Comparison of ENCODE assay signal across 9 cellular contexts in genomic region chr1:55039342-55040082, GRCh38. TPM values are rescaled to one million over a fixed set of nuclear protein-coding genes. Genes with fewer than 3 reads are reported as not detected.
DNase-seq lines count a peak whose midpoint lies in the region; ATAC-seq and TF ChIP-seq lines count a peak whose summit lies in the region.
"Had no signal": no experiment of that assay in that cellular context is flagged by ENCODE, and none has a peak within 500 bp of the region (broad histone marks: within the 10 kb centered on the region; RNA-seq: fewer than 3 reads in every experiment).

Gene PCSK9 (plus strand): TSS chr1:55039548. CDS start chr1:55039838, 290 bp downstream.

- peaks cover 66% of the 10 kb centered on the region for H3K27me3 Mint-ChIP-seq in osteocyte (ENCODE audit: unreplicated experiment)

- no peaks in the 10 kb centered on the region for H4K20me1 ChIP-seq in PC-3 (ENCODE audit: low read length)

- peak within 1 kb of the TSS; percentile 57 for H3K9ac ChIP-seq in ES-I3 (ENCODE audit: low read depth, low read length)
- no peak within 1 kb of the TSS; the same call in 1 of the 2 replicates for H3K9ac ChIP-seq in PC-3 (ENCODE audit: low read length)

- H3K4me1 ChIP-seq in ES-I3 (ENCODE audit: insufficient read depth, low read length) (peaks cover 6% of the 10 kb centered on the region; the same call in 1 of the 2 replicates), PC-3 (ENCODE audit: insufficient read depth, low read length) (peaks cover 11% of the 10 kb centered on the region; the same call in 1 of the 2 replicates)

- ATAC-seq in PC-3 (peak; percentile 73), HG02938 (IDR thresholded peaks at IDR 0.05; ENCODE audit: unreplicated experiment) (no peak)

- peak within 1 kb of the TSS; percentile 77 for H2AFZ ChIP-seq in PC-3 (ENCODE audit: low read length)

- H3K9me3 ChIP-seq in ES-I3 (ENCODE audit: control insufficient read depth, insufficient read depth, low read length) = no peaks in the 10 kb centered on the region
- no peaks in the 10 kb centered on the region for H3K9me3 ChIP-seq in PC-3 (ENCODE audit: low read length)

- no peaks in the 10 kb centered on the region for H3K79me2 ChIP-seq in PC-3 (ENCODE audit: low read length)

- TF ChIP-seq CTCF in PC-3 (conservative IDR thresholded peaks at IDR 0.05; ENCODE audit: low read depth, low read length) (no peak), foreskin fibroblast (IDR thresholded peaks at IDR 0.05; ENCODE audit: low read depth, low read length) (no peak), osteocyte (IDR thresholded peaks at IDR 0.05) (no peak)

- H3K4me3 ChIP-seq in PC-3 (ENCODE audit: low read length) (peak within 1 kb of the TSS; percentile 73), foreskin fibroblast (ENCODE audit: low read depth in 1 of 2, low read length in 2 of 2) (peak within 1 kb of the TSS; percentile 32 to 56)

- no peaks in the 10 kb centered on the region for H3K36me3 ChIP-seq in ES-I3 (ENCODE audit: insufficient read depth, low read length)
- H3K36me3 ChIP-seq in PC-3 (ENCODE audit: low read depth, low read length) = no peaks in the 10 kb centered on the region

- peaks cover 26% of the 10 kb centered on the region for H3K4me1 Mint-ChIP-seq in osteocyte (ENCODE audit: unreplicated experiment)

- H3K9me3 Mint-ChIP-seq in osteocyte (ENCODE audit: unreplicated experiment) = no peaks in the 10 kb centered on the region
- H3K9me3 Mint-ChIP-seq: activated T-helper 1 cell treated with anti-CD3 and anti-CD28 coated beads, Interleukin-12 subunit alpha, Interleukin-12 subunit beta, Interleukin-2, Interleukin-4 antibody, amounts not matched to agents 30 ng/mL and 10 ng/mL and 1 ng/mL, durations not matched to agents 14 hours and 24 hours and 36 hours had no signal

- H3F3A ChIP-seq in PC-3 (ENCODE audit: low read length, unreplicated experiment) = no peaks in the 10 kb centered on the region

- no peak within 1 kb of the TSS for H3K27ac ChIP-seq in PC-3 (ENCODE audit: low read length)

- intact Hi-C loops in PC-3 (cut with micrococcal nuclease) = no loop called here

- CTCF ChIA-PET in PC-3 (lab: Charles Lee) (no interaction called here), HEK293T (lab: Yijun Ruan, JAX) (interaction anchor here (0.6 kb wide), 1 partner anchor 242 kb away, joined by 3 read pairs; no protein-coding TSS in a partner anchor)

- H3K4me3 Mint-ChIP-seq in osteocyte (ENCODE audit: unreplicated experiment) = peak within 1 kb of the TSS; percentile 65
- H3K4me3 Mint-ChIP-seq: activated T-helper 1 cell treated with anti-CD3 and anti-CD28 coated beads, Interleukin-12 subunit alpha, Interleukin-12 subunit beta, Interleukin-2, Interleukin-4 antibody, amounts not matched to agents 30 ng/mL and 10 ng/mL and 1 ng/mL, durations not matched to agents 14 hours and 24 hours and 36 hours had no signal

- BruUV-seq in PC-3 (replicated peaks; lab: Mats Ljungman, UMichigan) = no TSS peak

- peak within 1 kb of the TSS; percentile 25 for H3K27ac Mint-ChIP-seq in osteocyte (ENCODE audit: unreplicated experiment)
- H3K27ac Mint-ChIP-seq: activated T-helper 1 cell treated with anti-CD3 and anti-CD28 coated beads, Interleukin-12 subunit alpha, Interleukin-12 subunit beta, Interleukin-2, Interleukin-4 antibody, amounts not matched to agents 30 ng/mL and 10 ng/mL and 1 ng/mL, durations not matched to agents 14 hours and 24 hours and 36 hours had no signal

- peaks cover 3% of the 10 kb centered on the region for H3K36me3 Mint-ChIP-seq in osteocyte (ENCODE audit: unreplicated experiment)

- DNase-seq in PC-3 (peak; percentile 39), foreskin fibroblast (peak in 1 of 2 donors; percentile 55), osteocyte (ENCODE audit: extremely low spot score, unreplicated experiment) (no peak), H4 (ENCODE audit: low spot score) (no peak), T1000 (lab: John Stamatoyannopoulos, UW) (no peak), HEK293T (ENCODE audit: extremely low spot score) (no peak)

- peaks cover 8% of the 10 kb centered on the region for H3K27me3 ChIP-seq in PC-3 (ENCODE audit: low read length)

- H3K9me2 ChIP-seq in PC-3 (replicated peaks; ENCODE audit: low read length) = no peaks in the 10 kb centered on the region

- POLR2A ChIA-PET in PC-3 (lab: Charles Lee; ENCODE audit: unreplicated experiment) (no interaction called here), HEK293T (lab: Yijun Ruan, JAX) (no interaction called here)

- peak within 1 kb of the TSS; percentile 92 for H3K4me2 ChIP-seq in PC-3 (ENCODE audit: low read length)

TF ChIP-seq in HEK293T, 16 proteins besides CTCF, POLR2A, EP300 and RAD21:
- TF ChIP-seq LEF1 (IDR thresholded peaks at IDR 0.05; ENCODE audit: borderline replicate concordance) = no peak
- TF ChIP-seq CTBP1 (IDR thresholded peaks at IDR 0.05; ENCODE audit: borderline replicate concordance) = no peak
- TF ChIP-seq BHLHE40 (IDR thresholded peaks at IDR 0.05; ENCODE audit: borderline replicate concordance) = no peak
- no peak for TF ChIP-seq ZNF384 (IDR thresholded peaks at IDR 0.05)
- TF ChIP-seq FOXM1 (IDR thresholded peaks at IDR 0.05; ENCODE audit: borderline replicate concordance) = no peak
- TF ChIP-seq FOXA1 (IDR thresholded peaks at IDR 0.05) = no peak
- no peak for TF ChIP-seq PKNOX1 (IDR thresholded peaks at IDR 0.05)
- TF ChIP-seq L3MBTL2 (conservative IDR thresholded peaks at IDR 0.05) = no peak
- no peak for TF ChIP-seq TARDBP (IDR thresholded peaks at IDR 0.05)

RNA-seq across cellular contexts. Expression of gene PCSK9, which starts in this region (rescaled TPM):
- total RNA-seq in PC-3 (2014; rRNA removed) (6.0 and 6.8 TPM in 2 replicates), osteocyte (2.2 and 2.3 TPM in 2 replicates)
- 0.04 TPM in 1 of 2 replicates, not detected in the other for total RNA-seq in H4 (2014; rRNA removed; shearing (Covaris generic))
- total RNA-seq: activated T-helper 1 cell treated with anti-CD3 and anti-CD28 coated beads, Interleukin-12 subunit alpha, Interleukin-12 subunit beta, Interleukin-2, Interleukin-4 antibody, amounts not matched to agents 30 ng/mL and 10 ng/mL and 1 ng/mL, durations not matched to agents 14 hours and 24 hours and 36 hours had no signal
